ENCODE assay signal across 8 cellular contexts in genomic region chr13:112163691-112164660, GRCh38.
DNase-seq lines count a peak whose midpoint lies in the region; ATAC-seq and TF ChIP-seq lines count a peak whose summit lies in the region.
"Not testable (repeated sequence)": the region's sequence is repeated elsewhere in the genome, so short reads cannot be mapped to it uniquely, and the experiment has no call there.

No MANE protein-coding gene starts in this region.

- peaks cover 13% of the 10 kb centered on the region for H3K27me3 Mint-ChIP-seq in WTC11 (ENCODE audit: low read depth)
- peaks cover 24% of the 10 kb centered on the region for H3K27me3 Mint-ChIP-seq in chondrocyte (ENCODE audit: low read depth)
- peaks cover 10% of the 10 kb centered on the region for H3K27me3 Mint-ChIP-seq in neural progenitor cell (ENCODE audit: insufficient read depth, low read depth)

- H3K9ac ChIP-seq in neural progenitor cell = not testable (repeated sequence)

- not testable (repeated sequence) for H2AFZ ChIP-seq in neural progenitor cell (replicated peaks)

- not testable (repeated sequence) for H3K79me2 ChIP-seq in neural progenitor cell (ENCODE audit: low read depth)

- TF ChIP-seq CTCF in WTC11 (IDR thresholded peaks at IDR 0.05); chondrocyte (IDR thresholded peaks at IDR 0.05); neural progenitor cell (IDR thresholded peaks at IDR 0.05); testis (IDR thresholded peaks at IDR 0.05); upper lobe of right lung (IDR thresholded peaks at IDR 0.05): not testable (repeated sequence)

- H3K4me3 Mint-ChIP-seq in WTC11; chondrocyte (ENCODE audit: unreplicated experiment); neural progenitor cell: not testable (repeated sequence)

- H3K27ac ChIP-seq in neural progenitor cell, testis, upper lobe of right lung: not testable (repeated sequence)

- H3K27me3 ChIP-seq in neural progenitor cell, testis: not testable (repeated sequence)
- peaks cover 29% of the 10 kb centered on the region for H3K27me3 ChIP-seq in upper lobe of right lung

- not testable (repeated sequence) for H3K36me3 Mint-ChIP-seq in WTC11; chondrocyte (ENCODE audit: low read depth); neural progenitor cell

- not testable (repeated sequence) for H3K36me3 ChIP-seq in neural progenitor cell; testis (ENCODE audit: low read depth, missing control alignments); upper lobe of right lung

- intact Hi-C loops in cardiac septum (cut with DNase I); posterior vena cava (cut with DNase I); testis (cut with DNase I; ENCODE audit: low total_unique reads); upper lobe of right lung (cut with DNase I): not testable (repeated sequence)

- H3K9me3 Mint-ChIP-seq in WTC11; chondrocyte (ENCODE audit: low read depth); neural progenitor cell: not testable (repeated sequence)

- H3K4me1 Mint-ChIP-seq in WTC11 = peaks cover 60% of the 10 kb centered on the region
- not testable (repeated sequence) for H3K4me1 Mint-ChIP-seq in chondrocyte (ENCODE audit: low read depth)
- H3K4me1 Mint-ChIP-seq in neural progenitor cell = peaks cover 77% of the 10 kb centered on the region

- peaks cover 67% of the 10 kb centered on the region for H3K4me1 ChIP-seq in neural progenitor cell
- H3K4me1 ChIP-seq in testis, upper lobe of right lung: not testable (repeated sequence)

- not testable (repeated sequence) for H4K20me1 ChIP-seq in neural progenitor cell (ENCODE audit: low read depth)

- not testable (repeated sequence) for ATAC-seq in WTC11, upper lobe of right lung

- not testable (repeated sequence) for DNase-seq in WTC11 (ENCODE audit: low spot score); neural progenitor cell (ENCODE audit: low spot score); testis
- peak; percentile 47 for DNase-seq in chondrocyte (ENCODE audit: low spot score)
- DNase-seq in cardiac septum (ENCODE audit: low spot score) = peak; percentile 46
- DNase-seq in mesenteric fat pad (ENCODE audit: low spot score) = peak; percentile 75
- DNase-seq in posterior vena cava (ENCODE audit: low spot score) = peak; percentile 73
- DNase-seq in upper lobe of right lung = peak; percentile 28

- H3K4me3 ChIP-seq in neural progenitor cell, upper lobe of right lung: not testable (repeated sequence)
- H3K4me3 ChIP-seq in testis = peak overlapping the region; percentile 4 to 29

- H3F3A ChIP-seq in neural progenitor cell (ENCODE audit: low read depth) = peaks cover 46% of the 10 kb centered on the region

- POLR2A ChIA-PET in WTC11 (lab: Charles Lee) = not testable (repeated sequence)

- not testable (repeated sequence) for TF ChIP-seq POLR2A in testis (IDR thresholded peaks at IDR 0.05)

- WGBS in testis, 2 donors = 77 to 83% methylated on average over 72 to 96 of the region's 97 CpGs

- H3K4me2 ChIP-seq in neural progenitor cell = not testable (repeated sequence)

- H3K27ac Mint-ChIP-seq in WTC11 (peak overlapping the region; percentile 63; the same call in 1 of the 2 replicates), neural progenitor cell (peak overlapping the region; percentile 89)
- not testable (repeated sequence) for H3K27ac Mint-ChIP-seq in chondrocyte (ENCODE audit: unreplicated experiment)

- not testable (repeated sequence) for H3K9me3 ChIP-seq in neural progenitor cell (ENCODE audit: low read depth); testis; upper lobe of right lung

- CTCF ChIA-PET in WTC11 (lab: Charles Lee) = interaction anchor here (0.9 kb wide), 1 partner anchor 91 kb away, joined by 3 read pairs; no protein-coding TSS in a partner anchor
